In genomic region chr5:66637994-66638393, GRCh38 we compare ENCODE assay signal across 1 cellular context.
TF ChIP-seq lines count a peak whose summit lies in the region.

No MANE protein-coding gene starts in this region.

TF ChIP-seq in WTC11, 78 proteins besides CTCF, POLR2A, EP300 and RAD21 (continued from another document):
- no peak for TF ChIP-seq ZBTB43 (CRISPR knock-in tag; IDR thresholded peaks at IDR 0.05)
- TF ChIP-seq HMGA2 (CRISPR knock-in tag; IDR thresholded peaks at IDR 0.05): no peak
- TF ChIP-seq CREM (CRISPR knock-in tag; IDR thresholded peaks at IDR 0.05): no peak
- TF ChIP-seq STAT6 (CRISPR knock-in tag; conservative IDR thresholded peaks at IDR 0.05; ENCODE audit: low read depth): no peak
- TF ChIP-seq SMAD3 (CRISPR knock-in tag; IDR thresholded peaks at IDR 0.05; ENCODE audit: borderline replicate concordance): no peak
- no peak for TF ChIP-seq MXD4 (CRISPR knock-in tag; IDR thresholded peaks at IDR 0.05; ENCODE audit: borderline replicate concordance)
- no peak for TF ChIP-seq TCF7 (CRISPR knock-in tag; IDR thresholded peaks at IDR 0.05; ENCODE audit: low read depth)
- no peak for TF ChIP-seq SOX15 (CRISPR knock-in tag; IDR thresholded peaks at IDR 0.05)
- no peak for TF ChIP-seq NR1H2 (CRISPR knock-in tag; IDR thresholded peaks at IDR 0.05)
- TF ChIP-seq ZBTB21 (CRISPR knock-in tag; IDR thresholded peaks at IDR 0.05; ENCODE audit: borderline replicate concordance): no peak
- no peak for TF ChIP-seq NFYB (CRISPR knock-in tag; conservative IDR thresholded peaks at IDR 0.05; ENCODE audit: low read depth)
- TF ChIP-seq ZNF317 (CRISPR knock-in tag; IDR thresholded peaks at IDR 0.05; ENCODE audit: borderline replicate concordance, low read depth): no peak
- no peak for TF ChIP-seq GRHL2 (CRISPR knock-in tag; IDR thresholded peaks at IDR 0.05; ENCODE audit: insufficient replicate concordance, severe bottlenecking)
- TF ChIP-seq ELF4 (CRISPR knock-in tag; IDR thresholded peaks at IDR 0.05; ENCODE audit: low read depth): no peak
TF ChIP-seq in WTC11: peak in this region for 0.
